In genomic region chr20:39342463-39342862, GRCh38 we compare ENCODE assay signal across 24 cellular contexts.
"Had no signal": no experiment of that assay in that cellular context is flagged by ENCODE, and none has a peak within 500 bp of the region (broad histone marks: within the 10 kb centered on the region; RNA-seq: fewer than 3 reads in every experiment).

No MANE protein-coding gene starts in this region.

- H3K27me3 ChIP-seq: gastrocnemius medialis, heart left ventricle, hepatocyte, left lung, right atrium auricular region, sigmoid colon, testis, tibial artery had no signal

- H3K9me3 Mint-ChIP-seq: stimulated activated effector memory CD8-positive, alpha-beta T cell treated with anti-CD3 and anti-CD28 coated beads, Interleukin-12 subunit alpha, Interleukin-12 subunit beta, amount 100 ng/mL, for 72 hours had no signal

- H3K4me1 ChIP-seq: gastrocnemius medialis, left lung, prostate gland, sigmoid colon, testis, tibial artery had no signal

- ATAC-seq: gastrocnemius medialis; heart left ventricle; left cardiac atrium; left lung; naive thymus-derived CD4-positive, alpha-beta T cell; stimulated activated effector memory CD8-positive, alpha-beta T cell treated with anti-CD3 and anti-CD28 coated beads, Interleukin-12 subunit alpha, Interleukin-12 subunit beta, amount 100 ng/mL, for 72 hours; stimulated activated naive CD8-positive, alpha-beta T cell treated with anti-CD3 and anti-CD28 coated beads, Interleukin-15, Interleukin-2, amounts not matched to agents 100 U/mL and 50 U/mL, for 24 hours had no signal

- H3K4me3 Mint-ChIP-seq: naive thymus-derived CD4-positive, alpha-beta T cell; nephron progenitor cell; stimulated activated effector memory CD8-positive, alpha-beta T cell treated with anti-CD3 and anti-CD28 coated beads, Interleukin-12 subunit alpha, Interleukin-12 subunit beta, amount 100 ng/mL, for 72 hours; type B pancreatic cell had no signal

- H3K27me3 Mint-ChIP-seq: type B pancreatic cell had no signal

- H3K4me1 Mint-ChIP-seq: naive thymus-derived CD4-positive, alpha-beta T cell; stimulated activated effector memory CD8-positive, alpha-beta T cell treated with anti-CD3 and anti-CD28 coated beads, Interleukin-12 subunit alpha, Interleukin-12 subunit beta, amount 100 ng/mL, for 72 hours had no signal

- H3K4me3 ChIP-seq: dorsolateral prefrontal cortex, gastrocnemius medialis, heart left ventricle, hepatocyte, left lung, prostate gland, right atrium auricular region, sigmoid colon, testis, tibial artery had no signal

- H3K9me3 ChIP-seq: gastrocnemius medialis, prostate gland, sigmoid colon, testis had no signal

- H3K79me2 ChIP-seq: hepatocyte had no signal

- H3K27ac ChIP-seq: dorsolateral prefrontal cortex, gastrocnemius medialis, heart left ventricle, hepatocyte, left lung, prostate gland, right atrium auricular region, sigmoid colon, testis, tibial artery had no signal

- H3K27ac Mint-ChIP-seq: naive thymus-derived CD4-positive, alpha-beta T cell; stimulated activated effector memory CD8-positive, alpha-beta T cell treated with anti-CD3 and anti-CD28 coated beads, Interleukin-12 subunit alpha, Interleukin-12 subunit beta, amount 100 ng/mL, for 72 hours; type B pancreatic cell had no signal

- H3K36me3 ChIP-seq: gastrocnemius medialis, heart left ventricle, left lung, prostate gland, right atrium auricular region, sigmoid colon, tibial artery had no signal

- H3K4me2 ChIP-seq: hepatocyte had no signal

- DNase-seq: dorsolateral prefrontal cortex; effector CD4-positive, alpha-beta T cell; foreskin fibroblast; gastrocnemius medialis; heart left ventricle; left cardiac atrium; left lung; mesenchymal stem cell; midbrain; naive thymus-derived CD4-positive, alpha-beta T cell; nephron progenitor cell; nucleus accumbens; sigmoid colon; stimulated activated CD4-positive, alpha-beta T cell treated with anti-CD3 and anti-CD28 coated beads, Interleukin-2, amount 100 ng/mL, for 24 hours; stimulated activated CD4-positive, alpha-beta T cell treated with anti-CD3 and anti-CD28 coated beads, Interleukin-4, amount 100 ng/mL, for 24 hours; stimulated activated naive CD8-positive, alpha-beta T cell treated with anti-CD3 and anti-CD28 coated beads, Interleukin-15, Interleukin-2, amounts not matched to agents 100 U/mL and 50 U/mL, for 24 hours; substantia nigra; testis; tibial artery had no signal

- H3K36me3 Mint-ChIP-seq: naive thymus-derived CD4-positive, alpha-beta T cell; stimulated activated effector memory CD8-positive, alpha-beta T cell treated with anti-CD3 and anti-CD28 coated beads, Interleukin-12 subunit alpha, Interleukin-12 subunit beta, amount 100 ng/mL, for 72 hours; type B pancreatic cell had no signal

- H2AFZ ChIP-seq: hepatocyte had no signal
